Comparison of ENCODE assay signal across 8 cellular contexts in genomic region chr19:47243776-47244547, GRCh38. TPM values are rescaled to one million over a fixed set of nuclear protein-coding genes. Genes with fewer than 3 reads are reported as not detected.
DNase-seq lines count a peak whose midpoint lies in the region; ATAC-seq and TF ChIP-seq lines count a peak whose summit lies in the region.

No MANE protein-coding gene starts in this region.

- in situ Hi-C loops in mammary epithelial cell (cut with MboI; ENCODE audit: low sequenced_read_pairs in 2 of 2): loop anchor here (5.0 to 10.0 kb wide), 2 partner anchors 89 to 112 kb away; partner anchors contain the start of gene SAE1 (in 1 of the 2)

- peak overlapping the region; percentile 63 for H3K9ac ChIP-seq in mammary epithelial cell (ENCODE audit: insufficient read depth, low read length)

- peak overlapping the region; percentile 70 for H2AFZ ChIP-seq in mammary epithelial cell (ENCODE audit: low read depth, low read length)

- 1% methylated on average over 17 of the region's 46 CpGs for WGBS in mammary epithelial cell (ENCODE audit: low coverage, missing lambda C conversion rate)

- H3K9me3 ChIP-seq in WERI-Rb-1 (ENCODE audit: severe bottlenecking) (no peaks in the 10 kb centered on the region), mammary epithelial cell (replicated peaks; ENCODE audit: insufficient read depth, low read length) (no peaks in the 10 kb centered on the region)

- BruUV-seq in mammary epithelial cell (replicated peaks; lab: Mats Ljungman, UMichigan): no TSS peak

- peak overlapping the region; percentile 67 for H3K27ac ChIP-seq in WERI-Rb-1
- peak overlapping the region; percentile 55 for H3K27ac ChIP-seq in mammary epithelial cell (ENCODE audit: insufficient read depth, low read depth, low read length)

- peak overlapping the region; percentile 76 for H3K4me2 ChIP-seq in mammary epithelial cell (ENCODE audit: insufficient read depth, low read depth, low read length)

- CTCF ChIA-PET in mammary epithelial cell (lab: Charles Lee; ENCODE audit: low non-redundant PET): interaction anchor here (0.5 to 1.1 kb wide), 13 partner anchors 12 to 767 kb away, joined by 3 to 35 read pairs (median 6); partner anchors contain the start of gene CCDC9

- H3K79me2 ChIP-seq in mammary epithelial cell (ENCODE audit: insufficient read depth, low read length): no peaks in the 10 kb centered on the region

- TF ChIP-seq CTCF in WERI-Rb-1 (IDR thresholded peaks at IDR 0.05; ENCODE audit: low read depth, low read length) (peak; percentile 83), mammary epithelial cell (conservative IDR thresholded peaks at IDR 0.05 in 1 of 2, IDR thresholded peaks at IDR 0.05 in 1 of 2; ENCODE audit: extremely low read depth in 1 of 2, insufficient read depth in 1 of 2, low read depth in 1 of 2, low read length in 2 of 2) (peak; percentile 92 to 98)

- H3K27me3 ChIP-seq in WERI-Rb-1 (ENCODE audit: insufficient read depth, low read depth, severe bottlenecking) (peaks cover 10% of the 10 kb centered on the region), mammary epithelial cell (ENCODE audit: insufficient read depth, low read length) (no peaks in the 10 kb centered on the region)

- dilution Hi-C loops in mammary epithelial cell (cut with HindIII; ENCODE audit: low sequenced_read_pairs): no loop called here

- H3K4me3 ChIP-seq in WERI-Rb-1 (ENCODE audit: low read depth, low read length): peak overlapping the region; percentile 41
- peak overlapping the region; percentile 23 to 64 (median 28) for H3K4me3 ChIP-seq in mammary epithelial cell (replicated peaks in 1 of 3; ENCODE audit: insufficient read depth in 1 of 3, low read depth in 2 of 3, low read length in 3 of 3)

- H3K4me1 ChIP-seq in mammary epithelial cell (ENCODE audit: insufficient read depth, low read length): peaks cover 26% of the 10 kb centered on the region

- peak; percentile 40 for ATAC-seq in HG03025 (IDR thresholded peaks at IDR 0.05; ENCODE audit: low FRiP score, unreplicated experiment)

- intact Hi-C loops in mammary epithelial cell (cut with micrococcal nuclease): loop anchor here (1.0 to 5.0 kb wide), 7 partner anchors 12 to 231 kb away; partner anchors contain the start of gene CCDC9

- H4K20me1 ChIP-seq in mammary epithelial cell (ENCODE audit: insufficient read depth, low read length): no peaks in the 10 kb centered on the region

- DNase-seq in NCI-H345 (lab: John Stamatoyannopoulos, UW) (peak; percentile 63), NCI-H345 treated with DMSO at 0.1 percent for 48 hours (lab: John Stamatoyannopoulos, UW; ENCODE audit: unreplicated experiment) (no peak), NCI-H2171 (lab: John Stamatoyannopoulos, UW) (peak; percentile 64), WERI-Rb-1 (peak; percentile 89), mammary epithelial cell (peak; percentile 92), iris pigment epithelial cell (ENCODE audit: low read depth) (peak; percentile 98)
- DNase-seq in stimulated activated CD4-positive, alpha-beta T cell treated with anti-CD3 and anti-CD28 coated beads, Interleukin-12 subunit alpha, Interleukin-12 subunit beta, amount 100 ng/mL, for 24 hours (ENCODE audit: low read depth in 2 of 2): peak; percentile 79 to 87

- no peaks in the 10 kb centered on the region for H3K36me3 ChIP-seq in WERI-Rb-1
- no peaks in the 10 kb centered on the region for H3K36me3 ChIP-seq in mammary epithelial cell (ENCODE audit: insufficient read depth, low read length)

RNA-seq across cellular contexts. Expression of gene CCDC9, which starts 12.4 kb away (rescaled TPM):
- 10 to 100 TPM in 1 of 2 donors, 1 to 10 TPM in 1; 4.7 to 29.6 TPM for total RNA-seq in mammary epithelial cell
- polyA plus RNA-seq in mammary epithelial cell: 3.2 TPM
- polyA minus RNA-seq in mammary epithelial cell: 9.1 TPM

RNA-seq across cellular contexts. Expression of gene BBC3, which starts 13.0 kb away (rescaled TPM):
- 1 to 10 TPM; 7.0 to 8.1 TPM for total RNA-seq in mammary epithelial cell
- 1.4 TPM for polyA plus RNA-seq in mammary epithelial cell
- 1.2 TPM for polyA minus RNA-seq in mammary epithelial cell

RNA-seq across cellular contexts. Expression of gene INAFM1, which starts 30.7 kb away (rescaled TPM):
- total RNA-seq in mammary epithelial cell: 10 to 100 TPM in 1 of 2 donors, 1 to 10 TPM in 1; 2.0 to 10.9 TPM
- 0.65 TPM for polyA plus RNA-seq in mammary epithelial cell
- not detected for polyA minus RNA-seq in mammary epithelial cell
